Comparison of ENCODE assay signal across 9 cellular contexts in genomic region chr1:180188103-180188506, GRCh38. TPM values are rescaled to one million over a fixed set of nuclear protein-coding genes. Genes with fewer than 3 reads are reported as not detected.
DNase-seq lines count a peak whose midpoint lies in the region; ATAC-seq and TF ChIP-seq lines count a peak whose summit lies in the region.
"Had no signal": no experiment of that assay in that cellular context is flagged by ENCODE, and none has a peak within 500 bp of the region (broad histone marks: within the 10 kb centered on the region; RNA-seq: fewer than 3 reads in every experiment).

No MANE protein-coding gene starts in this region.

- ATAC-seq in HG03039 (IDR thresholded peaks at IDR 0.05; ENCODE audit: unreplicated experiment) (no peak), GM19023 (IDR thresholded peaks at IDR 0.05; ENCODE audit: unreplicated experiment) (no peak)

- H4K20me1 ChIP-seq in Karpas-422 (ENCODE audit: insufficient read depth, low read depth, low read length), result no peaks in the 10 kb centered on the region

- DNase-seq in NCI-H2081 (lab: John Stamatoyannopoulos, UW) (peak; percentile 71 to 77), NCI-H2081 treated with DMSO at 0.1 percent for 48 hours (lab: John Stamatoyannopoulos, UW) (no peak), Karpas-422 (peak; percentile 73), RWPE1 (ENCODE audit: low spot score) (peak; percentile 57), fibroblast of mammary gland (ENCODE audit: low read depth) (peak; percentile 58), posterior cingulate gyrus (peak; percentile 34 to 95 (median 64))
- DNase-seq: CD4-positive, CD25-positive, alpha-beta regulatory T cell had no signal

- H3K4me3 ChIP-seq in Karpas-422 (ENCODE audit: low read length), result no peak overlapping the region
- no peak overlapping the region for H3K4me3 ChIP-seq in fibroblast of mammary gland (ENCODE audit: control insufficient read depth, low read depth, low read length)

- H3K9ac ChIP-seq in Karpas-422 (ENCODE audit: low read length), result no peak overlapping the region

- H3K27ac ChIP-seq in Karpas-422 (ENCODE audit: low read length) (no peak overlapping the region), RWPE1 (no peak overlapping the region)

- H3K36me3 ChIP-seq in Karpas-422 (ENCODE audit: insufficient read depth, low read length), result no peaks in the 10 kb centered on the region

- no peak overlapping the region for H2AFZ ChIP-seq in Karpas-422 (ENCODE audit: low read length)

- peak; percentile 80 for TF ChIP-seq CTCF in RWPE1 (conservative IDR thresholded peaks at IDR 0.05; ENCODE audit: low read depth)
- TF ChIP-seq CTCF in fibroblast of mammary gland (conservative IDR thresholded peaks at IDR 0.05; ENCODE audit: control insufficient read depth, insufficient read depth, low read depth, low read length), result peak; percentile 72

- H3K9me2 ChIP-seq in Karpas-422 (replicated peaks; ENCODE audit: insufficient read depth, low read length), result no peaks in the 10 kb centered on the region

- H3K9me3 ChIP-seq in Karpas-422 (ENCODE audit: low read length), result no peaks in the 10 kb centered on the region

- POLR2A ChIA-PET in RWPE1 (lab: Yijun Ruan, JAX; ENCODE audit: low non-redundant PET), result no interaction called here

- H3K27me3 ChIP-seq in Karpas-422 (ENCODE audit: low read length), result no peaks in the 10 kb centered on the region

- no peaks in the 10 kb centered on the region for H3K79me2 ChIP-seq in Karpas-422 (ENCODE audit: low read length)

- CTCF ChIA-PET in RWPE1 (lab: Yijun Ruan, JAX), result interaction anchor here (0.6 to 1.8 kb wide), 16 partner anchors 8 to 675 kb away, joined by 3 to 11 read pairs (median 3); partner anchors contain the start of gene LHX4

- intact Hi-C loops in posterior cingulate gyrus (cut with DNase I), result loop anchor here (2.0 to 5.0 kb wide), 2 partner anchors 229 to 294 kb away; no protein-coding TSS in a partner anchor

- no peaks in the 10 kb centered on the region for H3K4me1 ChIP-seq in Karpas-422 (ENCODE audit: low read length)

- no peak overlapping the region for H3K4me2 ChIP-seq in Karpas-422 (ENCODE audit: low read depth, low read length, poor library complexity, severe bottlenecking)

RNA-seq across cellular contexts. Expression of gene QSOX1, which starts 33.4 kb away (rescaled TPM):
- 4.7 and 10.0 TPM in 2 replicates for total RNA-seq in Karpas-422 (2014; rRNA removed; shearing (Covaris generic); ENCODE audit: low replicate concordance)

RNA-seq across cellular contexts. Expression of gene LHX4, which starts 42.0 kb away (rescaled TPM):
- not detected in 2 replicates for total RNA-seq in Karpas-422 (2014; rRNA removed; shearing (Covaris generic); ENCODE audit: low replicate concordance)
- total RNA-seq: CD4-positive, CD25-positive, alpha-beta regulatory T cell had no signal
